Comparison of ENCODE assay signal across 21 cellular contexts in the genomic region with DNA sequence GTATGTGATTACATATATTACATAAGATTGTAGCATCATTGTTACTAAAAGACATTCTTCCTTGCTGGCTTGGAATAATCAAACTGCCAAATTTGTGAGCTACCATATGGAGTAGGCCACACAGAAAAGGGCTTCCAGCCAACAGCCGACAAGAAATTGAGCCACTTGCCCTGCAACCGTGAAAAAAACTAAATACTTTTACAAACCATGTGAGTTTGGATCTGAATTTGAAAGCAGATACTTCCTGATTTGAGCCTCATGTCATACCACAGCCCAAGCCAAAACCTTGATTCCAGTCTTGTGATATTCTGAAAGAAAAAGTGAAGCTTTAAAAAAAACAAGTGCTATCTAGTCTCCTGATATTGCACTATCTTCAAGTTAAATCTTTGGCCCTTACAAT. TPM values are rescaled to one million over a fixed set of nuclear protein-coding genes. Genes with fewer than 3 reads are reported as not detected.
DNase-seq lines count a peak whose midpoint lies in the region; ATAC-seq, FAIRE-seq and TF ChIP-seq lines count a peak whose summit lies in the region.
"Had no signal": no experiment of that assay in that cellular context is flagged by ENCODE, and none has a peak within 500 bp of the region (broad histone marks: within the 10 kb centered on the region; RNA-seq: fewer than 3 reads in every experiment).

No MANE protein-coding gene starts in this region.

- ATAC-seq in GM12878 (0 out of 3 replicates have a peak, but pooled peaks have one; percentile 11), GM19324 (IDR thresholded peaks at IDR 0.05; ENCODE audit: low FRiP score, unreplicated experiment) (no peak)
- ATAC-seq: HCT116, K562, SK-N-SH treated with all-trans-retinoic acid at 6 μM for 48 hours had no signal

- H3K4me3 ChIP-seq in MG63 (no peak overlapping the region), GM12878 (no peak overlapping the region), fibroblast of lung (replicated peaks in 1 of 4; ENCODE audit: control extremely low read depth in 1 of 4, insufficient read depth in 1 of 4, low read depth in 3 of 4, low read length in 4 of 4) (no peak overlapping the region)
- H3K4me3 ChIP-seq: GM23248, K562, PC-9 had no signal

- TF ChIP-seq CTCF in GM12878 (IDR thresholded peaks at IDR 0.05 in 2 of 3, conservative IDR thresholded peaks at IDR 0.05 in 1 of 3; ENCODE audit: control insufficient read depth in 2 of 3, extremely low read depth in 1 of 3, insufficient read depth in 1 of 3, low read depth in 3 of 3, low read length in 3 of 3) = no peak
- TF ChIP-seq CTCF in fibroblast of lung (conservative IDR thresholded peaks at IDR 0.05 in 1 of 2, IDR thresholded peaks at IDR 0.05 in 1 of 2; ENCODE audit: low read depth in 1 of 2, low read length in 2 of 2) = no peak

- H3K4me1 ChIP-seq in GM12878 (ENCODE audit: control insufficient read depth, insufficient read depth, low read length) (no peaks in the 10 kb centered on the region), fibroblast of lung (ENCODE audit: control insufficient read depth, extremely low read depth, insufficient read depth, low read length) (no peaks in the 10 kb centered on the region)

- TF ChIP-seq POLR2A in GM12878 (IDR thresholded peaks at IDR 0.05; ENCODE audit: low read depth, low read length) = no peak

- in situ Hi-C loops in GM12878 (cut with MboI) = no loop called here

- no peak overlapping the region for H3K27ac Mint-ChIP-seq in activated CD4-positive, alpha-beta T cell treated with anti-CD3 and anti-CD28 coated beads, Interleukin-2, amount 10 ng/mL, durations not matched to agents 7 days and 5 days
- H3K27ac Mint-ChIP-seq: CD14-positive monocyte had no signal

- H3K4me2 ChIP-seq in GM12878 (ENCODE audit: control insufficient read depth, insufficient read depth) (no peak overlapping the region), fibroblast of lung (ENCODE audit: extremely low read depth, insufficient read depth, low read length) (no peak overlapping the region)
- H3K4me2 ChIP-seq: PC-9 had no signal

- FAIRE-seq in GM12878 (lab: Jason Lieb, UNC) = no peak
- FAIRE-seq: K562 had no signal

- H3K36me3 Mint-ChIP-seq in activated CD4-positive, alpha-beta T cell treated with anti-CD3 and anti-CD28 coated beads, Interleukin-2, amount 10 ng/mL, durations not matched to agents 7 days and 5 days (ENCODE audit: low read depth) = no peaks in the 10 kb centered on the region
- H3K36me3 Mint-ChIP-seq: CD14-positive monocyte had no signal

- SMC1A ChIA-PET in GM12878 (lab: Charles Lee; ENCODE audit: uncharacterized antibody, unreplicated experiment) = interaction anchor here (1.1 to 2.8 kb wide), 4 partner anchors 8 to 58 kb away, joined by 4 to 15 read pairs (median 5); no protein-coding TSS in a partner anchor

- RAD21 ChIA-PET in GM12878 (lab: Charles Lee; ENCODE audit: unreplicated experiment) = interaction anchor here (1.8 kb wide), 1 partner anchor 9 kb away, joined by 11 read pairs; no protein-coding TSS in a partner anchor

- no peak for TF ChIP-seq RAD21 in GM12878 (IDR thresholded peaks at IDR 0.05; ENCODE audit: insufficient read depth, low read depth, low read length)

- H3K79me2 ChIP-seq in GM12878 (ENCODE audit: control insufficient read depth, insufficient read depth, low read length) (no peaks in the 10 kb centered on the region), fibroblast of lung (ENCODE audit: control insufficient read depth, insufficient read depth, low read length) (no peaks in the 10 kb centered on the region)

- POLR2A ChIA-PET in GM12878 (lab: Charles Lee) = interaction anchor here (1.5 kb wide), 1 partner anchor 10 kb away, joined by 3 read pairs; no protein-coding TSS in a partner anchor
- POLR2A ChIA-PET in activated CD4-positive, alpha-beta T cell treated with anti-CD3 and anti-CD28 coated beads, Interleukin-2, amount 10 ng/mL, durations not matched to agents 7 days and 5 days (lab: Charles Lee) = no interaction called here

- H2AFZ ChIP-seq in GM12878 (ENCODE audit: control insufficient read depth, low read depth, low read length) = no peak overlapping the region
- H2AFZ ChIP-seq in fibroblast of lung (ENCODE audit: low read length) = no peak overlapping the region
- H2AFZ ChIP-seq: GM23248, PC-9 had no signal

- peaks cover 4% of the 10 kb centered on the region for H3K27me3 Mint-ChIP-seq in activated CD4-positive, alpha-beta T cell treated with anti-CD3 and anti-CD28 coated beads, Interleukin-2, amount 10 ng/mL, durations not matched to agents 7 days and 5 days

- H3K4me3 Mint-ChIP-seq in activated CD4-positive, alpha-beta T cell treated with anti-CD3 and anti-CD28 coated beads, Interleukin-2, amount 10 ng/mL, durations not matched to agents 7 days and 5 days = no peak overlapping the region
- H3K4me3 Mint-ChIP-seq: CD14-positive monocyte had no signal

- intact Hi-C loops in GM12878 (cut with micrococcal nuclease; ENCODE audit: unreplicated experiment) = no loop called here

- H3K36me3 ChIP-seq in MG63 = no peaks in the 10 kb centered on the region
- no peaks in the 10 kb centered on the region for H3K36me3 ChIP-seq in GM12878 (ENCODE audit: control insufficient read depth in 2 of 2, insufficient read depth in 2 of 2, low read length in 1 of 2)
- H3K36me3 ChIP-seq in fibroblast of lung (ENCODE audit: control insufficient read depth, insufficient read depth, low read length) = no peaks in the 10 kb centered on the region

- H3K9ac ChIP-seq in GM12878 (ENCODE audit: control insufficient read depth, insufficient read depth, low read length) (no peak overlapping the region), fibroblast of lung (ENCODE audit: insufficient read depth, low read length) (no peak overlapping the region)
- H3K9ac ChIP-seq: GM23248 had no signal

- H3K27ac ChIP-seq in GM12878 (ENCODE audit: control insufficient read depth, insufficient read depth) (no peak overlapping the region), fibroblast of lung (ENCODE audit: insufficient read depth, low read length) (no peak overlapping the region)
- H3K27ac ChIP-seq: GM23248, PC-9, RWPE1 had no signal

- H3K9me3 ChIP-seq in MG63 (no peaks in the 10 kb centered on the region), GM12878 (replicated peaks; ENCODE audit: control insufficient read depth, insufficient read depth, low read length) (peaks cover 2% of the 10 kb centered on the region; the same call in 2 of the 3 replicates), fibroblast of lung (ENCODE audit: control insufficient read depth, insufficient read depth, low read depth, low read length) (no peaks in the 10 kb centered on the region)

- no peaks in the 10 kb centered on the region for H3K4me1 Mint-ChIP-seq in activated CD4-positive, alpha-beta T cell treated with anti-CD3 and anti-CD28 coated beads, Interleukin-2, amount 10 ng/mL, durations not matched to agents 7 days and 5 days
- H3K4me1 Mint-ChIP-seq: CD14-positive monocyte had no signal

- TF ChIP-seq EP300 in GM12878 (IDR thresholded peaks at IDR 0.05; ENCODE audit: borderline replicate concordance in 1 of 2, control insufficient read depth in 1 of 2, low read depth in 2 of 2, low read length in 2 of 2) = 0 out of 4 replicates have a peak, but pooled peaks of 1 of the 2 experiments have one; percentile 26

- CTCF ChIA-PET in GM12878 (lab: Yijun Ruan, JAX) = interaction anchor here (0.9 to 1.5 kb wide), 2 partner anchors 9 to 41 kb away, joined by 4 read pairs; no protein-coding TSS in a partner anchor
- CTCF ChIA-PET in activated CD4-positive, alpha-beta T cell treated with anti-CD3 and anti-CD28 coated beads, Interleukin-2, amount 10 ng/mL, durations not matched to agents 7 days and 5 days (lab: Charles Lee) = no interaction called here

- H4K20me1 ChIP-seq in GM12878 (ENCODE audit: control insufficient read depth, insufficient read depth) = no peaks in the 10 kb centered on the region
- H4K20me1 ChIP-seq in fibroblast of lung (ENCODE audit: control insufficient read depth, extremely low read depth, insufficient read depth, low read length) = no peaks in the 10 kb centered on the region

- no peaks in the 10 kb centered on the region for H3K9me3 Mint-ChIP-seq in activated CD4-positive, alpha-beta T cell treated with anti-CD3 and anti-CD28 coated beads, Interleukin-2, amount 10 ng/mL, durations not matched to agents 7 days and 5 days

- DNase-seq in MG63 (peak; percentile 23), GM12878 (ENCODE audit: low read depth, low spot score) (no peak), fibroblast of lung (ENCODE audit: low read depth in 2 of 2) (peak; percentile 16 to 64), activated T-cell treated with anti-CD3 and anti-CD28 coated beads for 4 hours (no peak), NCI-H128 (lab: John Stamatoyannopoulos, UW; ENCODE audit: unreplicated experiment) (no peak)
- DNase-seq in activated CD4-positive, alpha-beta T cell treated with anti-CD3 and anti-CD28 coated beads, Interleukin-2, amount 10 ng/mL, durations not matched to agents 7 days and 5 days = no peak
- DNase-seq: ACHN, DMS79, GM23248, NCI-H1105, NCI-H1694, NCI-H2227 treated with DMSO at 0.1 percent for 48 hours, NCI-H524 treated with DMSO at 0.1 percent for 48 hours, PC-9, SIG-M5 had no signal

- WGBS in GM12878 (ENCODE audit: insufficient coverage, insufficient replicate concordance, low lambda C conversion rate, missing lambda C conversion rate) = 77% methylated on average over 2 of the region's 2 CpGs

- BruUV-seq in GM12878 (replicated peaks; lab: Mats Ljungman, UMichigan) = no TSS peak

- no peaks in the 10 kb centered on the region for H3K27me3 ChIP-seq in MG63
- H3K27me3 ChIP-seq in GM12878 (replicated peaks in 1 of 2; ENCODE audit: control insufficient read depth in 2 of 2, insufficient read depth in 2 of 2, low read length in 1 of 2) = no peaks in the 10 kb centered on the region
- H3K27me3 ChIP-seq in fibroblast of lung (ENCODE audit: control insufficient read depth, insufficient read depth, low read length) = no peaks in the 10 kb centered on the region

RNA-seq across cellular contexts. Expression of gene PRMT6, which starts 55.6 kb away (rescaled TPM):
- 19.6 and 26.6 TPM in 2 replicates for total RNA-seq in MG63 (2014; rRNA removed; shearing (Covaris generic); ENCODE audit: low replicate concordance)
- total RNA-seq in GM12878 (2013; cell fraction: nucleolus; rRNA removed) = 24.3 and 24.5 TPM in 2 replicates
- 33.8 and 34.3 TPM in 2 replicates for total RNA-seq in GM12878 (2014; rRNA removed)
- 21.0 and 21.2 TPM in 2 replicates for total RNA-seq in GM12878 (2014; rRNA removed; fragmentation: Illumina TruSeq; extraction: Trizol)
- 29.9 and 32.8 TPM in 2 replicates for total RNA-seq in GM12878 (2021)
- 5.3 TPM for polyA plus RNA-seq in GM12878 (2011; ENCODE audit: low read depth)
- polyA plus RNA-seq in GM12878 (2011; rRNA removed) = 18.6 and 19.7 TPM in 2 replicates
- polyA plus RNA-seq in GM12878 (2011; cell fraction: cytosol; rRNA removed) = 14.0 and 15.9 TPM in 2 replicates
- polyA plus RNA-seq in GM12878 (2011; cell fraction: nucleus; rRNA removed) = 10.3 and 10.8 TPM in 2 replicates
- 10.3 and 11.8 TPM in 2 replicates for polyA plus RNA-seq in GM12878 (2012)
- 26.9 TPM in 2 replicates for polyA plus RNA-seq in GM12878 (2014; fragmentation: Illumina TruSeq; extraction: Trizol)
- polyA plus RNA-seq in GM12878 (2014; fragmentation: Nextera tagmentation; extraction: Ambion mirVana) = 10 to 100 TPM in 1 of 2 experiments, 1 to 10 TPM in 1; 6.0 to 10.5 TPM
- polyA plus RNA-seq in GM12878 (2014; rRNA removed) = 23.8 and 25.7 TPM in 2 replicates
- polyA plus RNA-seq in GM12878 (2016; fragmentation: Nextera tagmentation; extraction: Ambion mirVana) = 10 to 100 TPM; 37.9 to 38.6 TPM
- polyA minus RNA-seq in GM12878 (2011; rRNA and poly(A)+ RNA removed) = 17.4 and 18.6 TPM in 2 replicates
- polyA minus RNA-seq in GM12878 (2011; cell fraction: cytosol; rRNA and poly(A)+ RNA removed) = 6.4 and 7.8 TPM in 2 replicates
- polyA minus RNA-seq in GM12878 (2011; cell fraction: nucleus; rRNA and poly(A)+ RNA removed) = 16.0 and 21.2 TPM in 2 replicates
- total RNA-seq in fibroblast of lung = 10.6 and 12.3 TPM in 2 replicates
- polyA plus RNA-seq in fibroblast of lung = 11.1 and 15.5 TPM in 2 replicates
- polyA plus RNA-seq in fibroblast of lung (2012) = 11.0 and 16.3 TPM in 2 replicates
- polyA minus RNA-seq in fibroblast of lung (ENCODE audit: low replicate concordance) = 2.3 and 10.4 TPM in 2 replicates
- total RNA-seq in activated CD4-positive, alpha-beta T cell treated with anti-CD3 and anti-CD28 coated beads, Interleukin-2, amount 10 ng/mL, durations not matched to agents 7 days and 5 days = 10 to 100 TPM; 15.7 to 16.4 TPM

Comparison
In these comparisons a context has a peak if more than half of its experiments do, and no peak if none do; other contexts are left out.
1. DNase-seq: peak in MG63 (single experiment) and fibroblast of lung (2 of 2); none in GM12878 (single experiment), activated T-cell treated with anti-CD3 and anti-CD28 coated beads for 4 hours (single experiment), NCI-H128 (single experiment) and activated CD4-positive, alpha-beta T cell treated with anti-CD3 and anti-CD28 coated beads, Interleukin-2, amount 10 ng/mL, durations not matched to agents 7 days and 5 days (single experiment).